In genomic region chr12:2783936-2784600, GRCh38 we compare ENCODE assay signal across 8 cellular contexts. TPM values are rescaled to one million over a fixed set of nuclear protein-coding genes. Genes with fewer than 3 reads are reported as not detected.
DNase-seq lines count a peak whose midpoint lies in the region; ATAC-seq, FAIRE-seq and TF ChIP-seq lines count a peak whose summit lies in the region.

No MANE protein-coding gene starts in this region.

- 0 out of 2 replicates have a peak overlapping the region, but pooled peaks have one; percentile 30 for H3K4me2 ChIP-seq in HepG2 (ENCODE audit: low read depth, low read length)

- intact Hi-C loops in HepG2 (cut with micrococcal nuclease; ENCODE audit: unreplicated experiment): loop anchor here (1.0 kb wide), 1 partner anchor 45 kb away; no protein-coding TSS in a partner anchor

- no peak overlapping the region for H3K4me3 ChIP-seq in HepG2 (replicated peaks in 1 of 3; ENCODE audit: insufficient read depth in 1 of 3, low read depth in 2 of 3, low read length in 3 of 3)

- H3K9me3 ChIP-seq in HepG2 (ENCODE audit: low read length): no peaks in the 10 kb centered on the region

- peaks cover 19% of the 10 kb centered on the region for H3K4me1 ChIP-seq in HepG2 (ENCODE audit: insufficient read depth, low read length)

- TF ChIP-seq EP300 in HepG2 (IDR thresholded peaks at IDR 0.05; ENCODE audit: low read depth in 2 of 2, low read length in 2 of 2) (no peak), HepG2 (CRISPR knock-in tag; IDR thresholded peaks at IDR 0.05; ENCODE audit: borderline replicate concordance) (no peak)

- in situ Hi-C loops in HepG2 (cut with HindIII; ENCODE audit: extremely low pct_ligation_motif_present, low pct_unique_long_range_greater_than_20kb): loop anchor here (5.0 kb wide), 1 partner anchor 47 kb away; no protein-coding TSS in a partner anchor

- FAIRE-seq in HepG2 (lab: Jason Lieb, UNC): peak; percentile 61

- TF ChIP-seq CTCF in HepG2 (CRISPR knock-in tag; IDR thresholded peaks at IDR 0.05): peak; percentile 89

- 23% methylated on average over 20 of the region's 25 CpGs for WGBS in HepG2 (ENCODE audit: low lambda C conversion rate)

- no peaks in the 10 kb centered on the region for H3K36me3 ChIP-seq in HepG2 (replicated peaks in 1 of 2; ENCODE audit: control insufficient read depth in 1 of 2, insufficient read depth in 2 of 2, low read length in 2 of 2)

- no peaks in the 10 kb centered on the region for H3K79me2 ChIP-seq in HepG2 (ENCODE audit: insufficient read depth, low read length)

- TF ChIP-seq POLR2A in HepG2 (IDR thresholded peaks at IDR 0.05; ENCODE audit: insufficient read depth in 1 of 2, low read depth in 2 of 2, low read length in 2 of 2): no peak

- POLR2A ChIA-PET in HepG2 (lab: Yijun Ruan, JAX): no interaction called here

- no TSS peak for BruUV-seq in HepG2 (replicated peaks; lab: Mats Ljungman, UMichigan)

- no peaks in the 10 kb centered on the region for H4K20me1 ChIP-seq in HepG2 (ENCODE audit: insufficient read depth, low read length)

- no peak for TF ChIP-seq RAD21 in HepG2 (CRISPR knock-in tag; IDR thresholded peaks at IDR 0.05)

- H3K9ac ChIP-seq in HepG2 (ENCODE audit: insufficient read depth, low read depth, low read length): no peak overlapping the region

- DNase-seq in SIG-M5 treated with dmso at 0.1 percent for 504 hours (lab: John Stamatoyannopoulos, UW; ENCODE audit: unreplicated experiment) (peak; percentile 42), SIG-M5 (lab: John Stamatoyannopoulos, UW) (no peak), NCI-H2107 (lab: John Stamatoyannopoulos, UW) (peak; percentile 37), dedifferentiated amniotic fluid mesenchymal stem cell (ENCODE audit: extremely low spot score) (peak; percentile 29), HepG2 (ENCODE audit: low spot score) (peak; percentile 23)
- DNase-seq in activated CD4-positive, alpha-beta T cell treated with anti-CD3 and anti-CD28 coated beads for 24 hours (ENCODE audit: low read depth in 2 of 2): peak; percentile 23 to 43
- DNase-seq in stimulated activated CD4-positive, alpha-beta T cell treated with anti-CD3 and anti-CD28 coated beads, Interleukin-4, amount 100 ng/mL, for 24 hours: peak; percentile 48

- H3K27me3 ChIP-seq in HepG2 (ENCODE audit: control insufficient read depth in 1 of 2, insufficient read depth in 2 of 2, low read length in 2 of 2): peaks cover 1 to 34% of the 10 kb centered on the region in 2 experiments; a peak in 2 of 5 replicates

- ATAC-seq in HepG2 (peak; percentile 97), HG03439 (IDR thresholded peaks at IDR 0.05; ENCODE audit: unreplicated experiment) (no peak)

- no peak overlapping the region for H2AFZ ChIP-seq in HepG2 (ENCODE audit: low read length)

- CTCF ChIA-PET in HepG2 (lab: Yijun Ruan, JAX; ENCODE audit: low intra/inter-chr PET ratio, low total read pairs): interaction anchor here (0.7 to 1.7 kb wide), 2 partner anchors 32 to 44 kb away, joined by 3 to 12 read pairs; no protein-coding TSS in a partner anchor

- no peak overlapping the region for H3K27ac ChIP-seq in HepG2 (ENCODE audit: extremely low read length, insufficient read depth, low read length)

TF ChIP-seq in HepG2, 621 proteins besides CTCF, POLR2A, EP300 and RAD21 (continues in another document):
- no peak for TF ChIP-seq MXD4 (CRISPR knock-in tag; IDR thresholded peaks at IDR 0.05)
- no peak for TF ChIP-seq CENPT (CRISPR knock-in tag; IDR thresholded peaks at IDR 0.05; ENCODE audit: low read depth)
- no peak for TF ChIP-seq BRD4 (CRISPR knock-in tag; IDR thresholded peaks at IDR 0.05)

RNA-seq across cellular contexts. Expression of gene FKBP4, which starts 10.7 kb away (rescaled TPM):
- total RNA-seq in HepG2 (2016; rRNA removed; fragmentation: Illumina TruSeq; extraction: Trizol): 66.1 and 76.3 TPM in 2 replicates
- total RNA-seq in HepG2 (2016; cell fraction: cytosol; rRNA removed; fragmentation: Illumina TruSeq; extraction: Trizol; ENCODE audit: low read depth): 13.5 and 13.7 TPM in 2 replicates
- 68.8 and 76.9 TPM in 2 replicates for total RNA-seq in HepG2 (2016; cell fraction: insoluble cytoplasmic fraction; rRNA removed; fragmentation: Illumina TruSeq; extraction: Trizol)
- 26.7 and 27.9 TPM in 2 replicates for total RNA-seq in HepG2 (2016; cell fraction: membrane; rRNA removed; fragmentation: Illumina TruSeq; extraction: Trizol)
- total RNA-seq in HepG2 (2016; cell fraction: nucleus; rRNA removed; fragmentation: Illumina TruSeq; extraction: Trizol): 36.1 and 39.5 TPM in 2 replicates
- 25.7 and 29.6 TPM in 2 replicates for polyA plus RNA-seq in HepG2 (2011; rRNA removed)
- 25.3 and 30.2 TPM in 2 replicates for polyA plus RNA-seq in HepG2 (2011; cell fraction: cytosol; rRNA removed)
- polyA plus RNA-seq in HepG2 (2011; cell fraction: nucleus; rRNA removed): 27.1 and 32.0 TPM in 2 replicates
- 47.4 and 61.8 TPM in 2 replicates for polyA plus RNA-seq in HepG2 (2012)
- polyA plus RNA-seq in HepG2 (2016; cell fraction: cytosol; fragmentation: Illumina TruSeq; extraction: Trizol; ENCODE audit: low read depth): 10.6 TPM in 2 replicates
- 78.0 and 86.0 TPM in 2 replicates for polyA plus RNA-seq in HepG2 (2016; cell fraction: insoluble cytoplasmic fraction; fragmentation: Illumina TruSeq; extraction: Trizol; ENCODE audit: low read depth)
- polyA plus RNA-seq in HepG2 (2016; cell fraction: membrane; fragmentation: Illumina TruSeq; extraction: Trizol; ENCODE audit: low read depth): 15.7 and 16.7 TPM in 2 replicates
- 50.3 and 52.7 TPM in 2 replicates for polyA plus RNA-seq in HepG2 (2016; cell fraction: nucleus; fragmentation: Illumina TruSeq; extraction: Trizol; ENCODE audit: insufficient read depth, low read depth)
- polyA minus RNA-seq in HepG2 (2011; rRNA and poly(A)+ RNA removed; ENCODE audit: low replicate concordance): 40.3 and 144 TPM in 2 replicates
- polyA minus RNA-seq in HepG2 (2011; cell fraction: cytosol; rRNA and poly(A)+ RNA removed): 26.7 and 28.6 TPM in 2 replicates
- polyA minus RNA-seq in HepG2 (2011; cell fraction: nucleus; rRNA and poly(A)+ RNA removed): 30.3 and 49.1 TPM in 2 replicates

RNA-seq across cellular contexts. Expression of gene ITFG2, which starts 28.4 kb away (rescaled TPM):
- 8.9 and 15.5 TPM in 2 replicates for total RNA-seq in HepG2 (2016; rRNA removed; fragmentation: Illumina TruSeq; extraction: Trizol)
- total RNA-seq in HepG2 (2016; cell fraction: cytosol; rRNA removed; fragmentation: Illumina TruSeq; extraction: Trizol; ENCODE audit: low read depth): 20.0 and 20.3 TPM in 2 replicates
- 7.9 and 16.4 TPM in 2 replicates for total RNA-seq in HepG2 (2016; cell fraction: insoluble cytoplasmic fraction; rRNA removed; fragmentation: Illumina TruSeq; extraction: Trizol)
- 10.7 and 12.0 TPM in 2 replicates for total RNA-seq in HepG2 (2016; cell fraction: membrane; rRNA removed; fragmentation: Illumina TruSeq; extraction: Trizol)
- total RNA-seq in HepG2 (2016; cell fraction: nucleus; rRNA removed; fragmentation: Illumina TruSeq; extraction: Trizol): 31.2 and 38.8 TPM in 2 replicates
- 12.5 and 14.8 TPM in 2 replicates for polyA plus RNA-seq in HepG2 (2011; rRNA removed)
- polyA plus RNA-seq in HepG2 (2011; cell fraction: cytosol; rRNA removed): 4.1 and 7.2 TPM in 2 replicates
- polyA plus RNA-seq in HepG2 (2011; cell fraction: nucleus; rRNA removed): 41.4 and 42.8 TPM in 2 replicates
- polyA plus RNA-seq in HepG2 (2012): 11.5 and 16.2 TPM in 2 replicates
- 2.4 and 2.5 TPM in 2 replicates for polyA plus RNA-seq in HepG2 (2016; cell fraction: cytosol; fragmentation: Illumina TruSeq; extraction: Trizol; ENCODE audit: low read depth)
- polyA plus RNA-seq in HepG2 (2016; cell fraction: insoluble cytoplasmic fraction; fragmentation: Illumina TruSeq; extraction: Trizol; ENCODE audit: low read depth): 7.9 TPM in 2 replicates
- polyA plus RNA-seq in HepG2 (2016; cell fraction: membrane; fragmentation: Illumina TruSeq; extraction: Trizol; ENCODE audit: low read depth): 3.1 and 4.4 TPM in 2 replicates
- 63.9 and 69.9 TPM in 2 replicates for polyA plus RNA-seq in HepG2 (2016; cell fraction: nucleus; fragmentation: Illumina TruSeq; extraction: Trizol; ENCODE audit: insufficient read depth, low read depth)
- 49.0 and 83.1 TPM in 2 replicates for polyA minus RNA-seq in HepG2 (2011; rRNA and poly(A)+ RNA removed; ENCODE audit: low replicate concordance)
- polyA minus RNA-seq in HepG2 (2011; cell fraction: cytosol; rRNA and poly(A)+ RNA removed): 9.7 and 14.4 TPM in 2 replicates
- polyA minus RNA-seq in HepG2 (2011; cell fraction: nucleus; rRNA and poly(A)+ RNA removed): 66.3 and 69.5 TPM in 2 replicates

RNA-seq across cellular contexts. Expression of gene NRIP2, which starts 50.8 kb away (rescaled TPM):
- not detected in 2 replicates for total RNA-seq in HepG2 (2016; rRNA removed; fragmentation: Illumina TruSeq; extraction: Trizol)
- total RNA-seq in HepG2 (2016; cell fraction: cytosol; rRNA removed; fragmentation: Illumina TruSeq; extraction: Trizol; ENCODE audit: low read depth): not detected in 2 replicates
- not detected in 2 replicates for total RNA-seq in HepG2 (2016; cell fraction: insoluble cytoplasmic fraction; rRNA removed; fragmentation: Illumina TruSeq; extraction: Trizol)
- not detected in 2 replicates for total RNA-seq in HepG2 (2016; cell fraction: membrane; rRNA removed; fragmentation: Illumina TruSeq; extraction: Trizol)
- total RNA-seq in HepG2 (2016; cell fraction: nucleus; rRNA removed; fragmentation: Illumina TruSeq; extraction: Trizol): not detected in 2 replicates
- polyA plus RNA-seq in HepG2 (2011; rRNA removed): not detected in 2 replicates
- polyA plus RNA-seq in HepG2 (2011; cell fraction: cytosol; rRNA removed): not detected in 2 replicates
- not detected in 2 replicates for polyA plus RNA-seq in HepG2 (2011; cell fraction: nucleus; rRNA removed)
- 0.15 and 0.25 TPM in 2 replicates for polyA plus RNA-seq in HepG2 (2012)
- polyA plus RNA-seq in HepG2 (2016; cell fraction: cytosol; fragmentation: Illumina TruSeq; extraction: Trizol; ENCODE audit: low read depth): not detected in 2 replicates
- not detected in 2 replicates for polyA plus RNA-seq in HepG2 (2016; cell fraction: insoluble cytoplasmic fraction; fragmentation: Illumina TruSeq; extraction: Trizol; ENCODE audit: low read depth)
- not detected in 2 replicates for polyA plus RNA-seq in HepG2 (2016; cell fraction: membrane; fragmentation: Illumina TruSeq; extraction: Trizol; ENCODE audit: low read depth)
- polyA plus RNA-seq in HepG2 (2016; cell fraction: nucleus; fragmentation: Illumina TruSeq; extraction: Trizol; ENCODE audit: insufficient read depth, low read depth): not detected in 2 replicates
- polyA minus RNA-seq in HepG2 (2011; rRNA and poly(A)+ RNA removed; ENCODE audit: low replicate concordance): not detected in 2 replicates
- not detected in 2 replicates for polyA minus RNA-seq in HepG2 (2011; cell fraction: cytosol; rRNA and poly(A)+ RNA removed)
- polyA minus RNA-seq in HepG2 (2011; cell fraction: nucleus; rRNA and poly(A)+ RNA removed): not detected in 2 replicates
